8 cellular contexts compared by ENCODE assay signal in genomic region chr13:113296842-113297369, GRCh38. TPM values are rescaled to one million over a fixed set of nuclear protein-coding genes. Genes with fewer than 3 reads are reported as not detected.
DNase-seq lines count a peak whose midpoint lies in the region; ATAC-seq and TF ChIP-seq lines count a peak whose summit lies in the region.

Gene LAMP1, plus strand, starts transcription at chr13:113297239. Its CDS starts 196 bp downstream, at chr13:113297435.

- no peaks in the 10 kb centered on the region for H3K9me3 ChIP-seq in mononuclear cell (ENCODE audit: low read depth, low read length)

- TF ChIP-seq EP300 in Ishikawa (IDR thresholded peaks at IDR 0.05; ENCODE audit: borderline replicate concordance) = peak; percentile 79

- DNase-seq in DMS114 treated with DMSO at 0.1 percent for 48 hours (lab: John Stamatoyannopoulos, UW; ENCODE audit: unreplicated experiment) = peak; percentile 47
- peak; percentile 64 for DNase-seq in OCI-M2 (lab: John Stamatoyannopoulos, UW; ENCODE audit: unreplicated experiment)
- peak; percentile 99 for DNase-seq in activated T-cell treated with anti-CD3 and anti-CD28 coated beads for 4 hours
- peak; percentile 97 for DNase-seq in epithelial cell of esophagus (ENCODE audit: low read depth)
- peak; percentile 97 to 99 for DNase-seq in stimulated activated CD8-positive, alpha-beta memory T cell treated with anti-CD3 and anti-CD28 coated beads, Interleukin-2, amount 100 ng/mL, for 48 hours (ENCODE audit: low read depth in 2 of 2)

- no peak for TF ChIP-seq CTCF in epithelial cell of esophagus (IDR thresholded peaks at IDR 0.05; ENCODE audit: insufficient read depth, low read depth, low read length, missing control alignments)

- peak within 1 kb of the TSS; percentile 89 for H3K4me3 ChIP-seq in epithelial cell of esophagus (ENCODE audit: low read length)
- H3K4me3 ChIP-seq in mononuclear cell (ENCODE audit: low read length) = peak within 1 kb of the TSS; percentile 72

- ATAC-seq in GM21576 (IDR thresholded peaks at IDR 0.05; ENCODE audit: unreplicated experiment) = peak; percentile 78

- no peak; the same call in 1 of the 2 replicates for TF ChIP-seq RAD21 in Ishikawa (IDR thresholded peaks at IDR 0.05; ENCODE audit: low read depth)

- peaks cover 43% of the 10 kb centered on the region for H3K4me1 ChIP-seq in mononuclear cell (ENCODE audit: insufficient read depth, low read length)

- H3K27me3 ChIP-seq in mononuclear cell (ENCODE audit: insufficient read depth, low read length) = peaks cover 8% of the 10 kb centered on the region

TF ChIP-seq in Ishikawa, 13 proteins besides CTCF, POLR2A, EP300 and RAD21:
- TF ChIP-seq CEBPB (IDR thresholded peaks at IDR 0.05) (no peak), TEAD4 (IDR thresholded peaks at IDR 0.05) (peak; percentile 50; the same call in 1 of the 2 replicates), FOXM1 (IDR thresholded peaks at IDR 0.05; ENCODE audit: borderline replicate concordance, low read depth) (no peak), CREB1 (IDR thresholded peaks at IDR 0.05; ENCODE audit: low read depth) (peak; percentile 61; the same call in 1 of the 2 replicates), NFIC (IDR thresholded peaks at IDR 0.05) (peak; percentile 78), EGR1 (IDR thresholded peaks at IDR 0.05) (peak; percentile 86), TAF1 (IDR thresholded peaks at IDR 0.05; ENCODE audit: low read depth) (peak; percentile 68), REST (IDR thresholded peaks at IDR 0.05; ENCODE audit: low read depth) (no peak), ZBTB7A (IDR thresholded peaks at IDR 0.05; ENCODE audit: low read depth) (no peak), MAX (IDR thresholded peaks at IDR 0.05) (peak; percentile 99), TCF12 (IDR thresholded peaks at IDR 0.05; ENCODE audit: low read depth) (peak; percentile 84; the same call in 1 of the 2 replicates), YY1 (IDR thresholded peaks at IDR 0.05; ENCODE audit: low read depth) (peak; percentile 68; the same call in 1 of the 2 replicates), USF1 (IDR thresholded peaks at IDR 0.05) (peak; percentile 100)
TF ChIP-seq in Ishikawa: peak in this region for 9.

RNA-seq across cellular contexts. Expression of gene LAMP1, which starts in this region (rescaled TPM):
- 87.1 TPM for total RNA-seq in mononuclear cell

Comparison
In these comparisons a context has a peak if more than half of its experiments do, and no peak if none do; other contexts are left out.
1. Peak in every context shown above with its lines: DNase-seq, ATAC-seq and H3K4me3 ChIP-seq.
2. DNase-seq: peak in every context shown above with its lines; median percentile 99 in activated T-cell treated with anti-CD3 and anti-CD28 coated beads for 4 hours; 98 in stimulated activated CD8-positive, alpha-beta memory T cell treated with anti-CD3 and anti-CD28 coated beads, Interleukin-2, amount 100 ng/mL, for 48 hours; 97 in epithelial cell of esophagus; 64 in OCI-M2; 47 in DMS114 treated with DMSO at 0.1 percent for 48 hours.